Comparison of ENCODE assay signal across 17 cellular contexts in genomic region chr1:20935717-20936116, GRCh38.
DNase-seq lines count a peak whose midpoint lies in the region; ATAC-seq and TF ChIP-seq lines count a peak whose summit lies in the region.
"Had no signal": no experiment of that assay in that cellular context is flagged by ENCODE, and none has a peak within 500 bp of the region (broad histone marks: within the 10 kb centered on the region; RNA-seq: fewer than 3 reads in every experiment).

No MANE protein-coding gene starts in this region.

- H3K27me3 Mint-ChIP-seq in H9 (ENCODE audit: low read depth) (no peaks in the 10 kb centered on the region), WTC11 (ENCODE audit: low read depth) (no peaks in the 10 kb centered on the region), nephron (ENCODE audit: low read depth) (no peaks in the 10 kb centered on the region)
- H3K27me3 Mint-ChIP-seq: B cell had no signal

- no peak overlapping the region for H2AFZ ChIP-seq in H9 (ENCODE audit: low read length)

- H3K23ac ChIP-seq in H9 (ENCODE audit: insufficient read length, low read depth, low read length), result no peak overlapping the region

- no peak overlapping the region for H3K18ac ChIP-seq in H9 (ENCODE audit: insufficient read length, low read depth, low read length)

- CTCF ChIA-PET in WTC11 (lab: Charles Lee), result interaction anchor here (1.0 to 1.8 kb wide), 2 partner anchors 239 to 259 kb away, joined by 4 to 7 read pairs; no protein-coding TSS in a partner anchor

- no peaks in the 10 kb centered on the region for H3K79me2 ChIP-seq in H9 (ENCODE audit: insufficient read depth, low read length)

- no peak overlapping the region for H3K4ac ChIP-seq in H9 (ENCODE audit: low read depth, low read length)

- peak; percentile 36 for ATAC-seq in WTC11
- ATAC-seq in GM18519 (IDR thresholded peaks at IDR 0.05; ENCODE audit: low FRiP score, unreplicated experiment), result no peak
- ATAC-seq in HG03196 (IDR thresholded peaks at IDR 0.05; ENCODE audit: unreplicated experiment), result no peak
- ATAC-seq in GM21390 (IDR thresholded peaks at IDR 0.05; ENCODE audit: unreplicated experiment), result no peak
- ATAC-seq: CD8-positive, alpha-beta T cell; HCT116 had no signal

- H2BK15ac ChIP-seq in H9 (ENCODE audit: low read depth, low read length), result no peak overlapping the region

- H2BK20ac ChIP-seq in H9 (ENCODE audit: low read depth, low read length, poor library complexity, severe bottlenecking), result no peak overlapping the region

- H3K27me3 ChIP-seq in H9 (ENCODE audit: insufficient read depth, low read length), result no peaks in the 10 kb centered on the region
- no peaks in the 10 kb centered on the region for H3K27me3 ChIP-seq in thyroid gland
- H3K27me3 ChIP-seq: BLaER1 treated with 17β-estradiol and CSF1 and Interleukin-3, amounts not matched to agents 10 nM and 100 nM had no signal

- no peak overlapping the region for H3K9ac ChIP-seq in H9 (ENCODE audit: extremely low read depth, insufficient read length, low read length)
- H3K9ac ChIP-seq: BLaER1 treated with 17β-estradiol and CSF1 and Interleukin-3, amounts not matched to agents 10 nM and 100 nM; KMS-11 had no signal

- H3K4me1 Mint-ChIP-seq in H9, result peaks cover 13 to 17% of the 10 kb centered on the region in 2 experiments
- peaks cover 8% of the 10 kb centered on the region for H3K4me1 Mint-ChIP-seq in WTC11
- H3K4me1 Mint-ChIP-seq in nephron, result peaks cover 12% of the 10 kb centered on the region

- H4K91ac ChIP-seq in H9 (ENCODE audit: insufficient read length, low read depth, low read length), result no peak overlapping the region

- intact Hi-C loops in thyroid gland (cut with DNase I), result no loop called here

- H3K27ac ChIP-seq in H9 (ENCODE audit: insufficient read length, low read depth, low read length) (no peak overlapping the region), thyroid gland (peak overlapping the region; percentile 50 to 73 (median 62))
- H3K27ac ChIP-seq: BLaER1 treated with 17β-estradiol and CSF1 and Interleukin-3, amounts not matched to agents 10 nM and 100 nM; KMS-11 had no signal

- H2AK5ac ChIP-seq in H9 (ENCODE audit: insufficient read length, low read length), result no peak overlapping the region

- H2BK120ac ChIP-seq in H9 (ENCODE audit: low read depth, low read length, poor library complexity, severe bottlenecking), result no peak overlapping the region

- peak overlapping the region in 2 of 3 experiments; percentile 82 to 91; a peak in 2 of 7 replicates for H3K27ac Mint-ChIP-seq in H9
- no peak overlapping the region for H3K27ac Mint-ChIP-seq in WTC11
- peak overlapping the region in 2 of 3 experiments; percentile 15 to 25 for H3K27ac Mint-ChIP-seq in nephron
- H3K27ac Mint-ChIP-seq: B cell; CD8-positive, alpha-beta T cell; HFFc6 had no signal

- no peak overlapping the region for H4K8ac ChIP-seq in H9 (replicated peaks; ENCODE audit: insufficient read length, low read depth, low read length)

- H3K23me2 ChIP-seq in H9 (ENCODE audit: insufficient read length, low read depth, low read length, poor library complexity, severe bottlenecking), result no peaks in the 10 kb centered on the region

- H2BK12ac ChIP-seq in H9 (ENCODE audit: insufficient read length, low read depth, low read length), result no peak overlapping the region

- H3K4me3 Mint-ChIP-seq in H9 (no peak overlapping the region; a peak in 1 of 5 replicates), WTC11 (no peak overlapping the region), nephron (no peak overlapping the region)
- H3K4me3 Mint-ChIP-seq: B cell; CD8-positive, alpha-beta T cell; HFFc6 had no signal

- no peak overlapping the region for H3K56ac ChIP-seq in H9 (ENCODE audit: insufficient read length, low read depth, low read length)

- H3K9me3 Mint-ChIP-seq in H9, result no peaks in the 10 kb centered on the region
- no peaks in the 10 kb centered on the region for H3K9me3 Mint-ChIP-seq in WTC11
- no peaks in the 10 kb centered on the region for H3K9me3 Mint-ChIP-seq in nephron
- H3K9me3 Mint-ChIP-seq: CD8-positive, alpha-beta T cell; HFFc6 had no signal

- no peak overlapping the region for H3K14ac ChIP-seq in H9 (ENCODE audit: insufficient read depth, low read length)

- H4K5ac ChIP-seq in H9 (ENCODE audit: insufficient read length, low read depth, low read length), result no peak overlapping the region

- H3K4me1 ChIP-seq in H9 (ENCODE audit: insufficient read depth, low read length), result no peaks in the 10 kb centered on the region
- H3K4me1 ChIP-seq in thyroid gland, result peaks cover 31 to 44% of the 10 kb centered on the region in 2 donors

- H3K36me3 Mint-ChIP-seq in H9 (ENCODE audit: insufficient read depth in 1 of 3, low read depth in 3 of 3), result peaks cover 3 to 12% (median 12%) of the 10 kb centered on the region in 3 experiments; a peak in 6 of 7 replicates
- peaks cover 5% of the 10 kb centered on the region; the same call in 1 of the 2 replicates for H3K36me3 Mint-ChIP-seq in WTC11
- peaks cover 38% of the 10 kb centered on the region for H3K36me3 Mint-ChIP-seq in nephron (ENCODE audit: low read depth)

- no peaks in the 10 kb centered on the region for H3K79me1 ChIP-seq in H9 (ENCODE audit: insufficient read depth, low read depth, low read length, poor library complexity, severe bottlenecking)

- H3K9me3 ChIP-seq in H9 (ENCODE audit: control insufficient read depth, low read depth, low read length) (no peaks in the 10 kb centered on the region), thyroid gland (no peaks in the 10 kb centered on the region)
- H3K9me3 ChIP-seq: BLaER1 treated with 17β-estradiol and CSF1 and Interleukin-3, amounts not matched to agents 10 nM and 100 nM had no signal

- H3T11ph ChIP-seq in H9 (ENCODE audit: low read length), result no peak overlapping the region

- no peak for TF ChIP-seq POLR2A in thyroid gland (IDR thresholded peaks at IDR 0.05)

- no peak overlapping the region for H3K4me2 ChIP-seq in H9 (ENCODE audit: insufficient read depth, insufficient read length, low read length)
- H3K4me2 ChIP-seq: BLaER1 treated with 17β-estradiol and CSF1 and Interleukin-3, amounts not matched to agents 10 nM and 100 nM; KMS-11 had no signal

- no peaks in the 10 kb centered on the region for H3K36me3 ChIP-seq in thyroid gland

- DNase-seq in H9 (no peak), WTC11 (ENCODE audit: low spot score) (no peak), thyroid gland (no peak)
- DNase-seq: Calu3; CD8-positive, alpha-beta T cell; DMS79 treated with DMSO at 0.1 percent for 48 hours; GF-D8; GOT3; HFFc6 had no signal

- POLR2A ChIA-PET in WTC11 (lab: Charles Lee), result no interaction called here

- WGBS in H9 (ENCODE audit: extremely low coverage, insufficient read length, low lambda C conversion rate), result no CpG with 5 or more reads among the region's 1 CpG
- 92 to 97% methylated on average over 1 of the region's 1 CpG for WGBS in thyroid gland, 2 donors

- no peak overlapping the region for H2BK5ac ChIP-seq in H9 (ENCODE audit: insufficient read length, low read length)

- TF ChIP-seq CTCF in H9 (conservative IDR thresholded peaks at IDR 0.05) (no peak), WTC11 (IDR thresholded peaks at IDR 0.05) (no peak), nephron (IDR thresholded peaks at IDR 0.05; ENCODE audit: unreplicated experiment in 3 of 3) (no peak), thyroid gland (IDR thresholded peaks at IDR 0.05) (no peak)

- H4K20me1 ChIP-seq in H9 (ENCODE audit: control insufficient read depth, insufficient read depth, insufficient read length), result no peaks in the 10 kb centered on the region

- no peak overlapping the region for H3K4me3 ChIP-seq in thyroid gland (replicated peaks in 1 of 3)
- H3K4me3 ChIP-seq: BLaER1 treated with 17β-estradiol and CSF1 and Interleukin-3, amounts not matched to agents 10 nM and 100 nM had no signal

TF ChIP-seq in WTC11, 78 proteins besides CTCF, POLR2A, EP300 and RAD21:
- TF ChIP-seq HMGXB4 (CRISPR knock-in tag; IDR thresholded peaks at IDR 0.05) (no peak), GTF2I (CRISPR knock-in tag; conservative IDR thresholded peaks at IDR 0.05) (no peak), ZNF416 (CRISPR knock-in tag; IDR thresholded peaks at IDR 0.05) (no peak), SP1 (CRISPR knock-in tag; conservative IDR thresholded peaks at IDR 0.05) (no peak)
